17 cellular contexts compared by ENCODE assay signal in the genomic region with DNA sequence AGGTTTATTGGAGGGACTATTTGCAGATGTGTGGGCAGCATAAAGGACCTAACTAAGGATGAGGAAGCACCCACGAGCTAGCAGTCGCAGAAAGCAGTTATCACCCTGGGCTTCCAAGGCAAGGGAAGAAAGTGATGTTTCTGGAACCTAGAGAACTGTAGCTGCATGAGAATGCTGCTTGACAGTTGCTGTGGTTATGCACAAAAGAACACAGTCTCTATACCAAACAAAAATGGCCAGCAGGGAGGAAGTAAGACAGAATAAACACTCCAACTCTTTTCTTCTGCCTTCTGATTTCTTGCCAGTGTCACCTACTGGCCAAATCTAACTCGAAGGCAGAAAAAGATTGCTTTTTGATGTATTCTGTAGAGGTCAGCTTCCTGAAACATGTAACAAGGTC.
DNase-seq lines count a peak whose midpoint lies in the region; ATAC-seq and TF ChIP-seq lines count a peak whose summit lies in the region.
"Had no signal": no experiment of that assay in that cellular context is flagged by ENCODE, and none has a peak within 500 bp of the region (broad histone marks: within the 10 kb centered on the region; RNA-seq: fewer than 3 reads in every experiment).

No MANE protein-coding gene starts in this region.

- intact Hi-C loops in left ventricle myocardium superior (cut with micrococcal nuclease), result loop anchor here (5.0 kb wide), 1 partner anchor 252 kb away; no protein-coding TSS in a partner anchor
- intact Hi-C loops in cardiac septum (cut with DNase I), result loop anchor here (5.0 to 10.0 kb wide), 3 partner anchors 227 to 339 kb away; no protein-coding TSS in a partner anchor
- intact Hi-C loops in upper lobe of right lung (cut with DNase I), result no loop called here

- H3K36me3 ChIP-seq in SJSA1 (peaks cover 9% of the 10 kb centered on the region), endodermal cell (ENCODE audit: control insufficient read depth, insufficient read depth, low read length) (no peaks in the 10 kb centered on the region), upper lobe of right lung (no peaks in the 10 kb centered on the region)
- H3K36me3 ChIP-seq: vagina had no signal

- H3K9me3 Mint-ChIP-seq in endodermal cell, result no peaks in the 10 kb centered on the region
- H3K9me3 Mint-ChIP-seq: activated T-cell treated with anti-CD3 and anti-CD28 coated beads, Interleukin-2, amount 50 U/mL, for 4 hours; mesothelial cell of epicardium had no signal

- H3K4me3 ChIP-seq in SJSA1 (no peak overlapping the region), endodermal cell (ENCODE audit: low read length) (no peak overlapping the region), upper lobe of right lung (no peak overlapping the region)
- H3K4me3 ChIP-seq: vagina had no signal

- peak; percentile 24 for ATAC-seq in left ventricle myocardium superior
- peak; percentile 55 for ATAC-seq in upper lobe of right lung
- ATAC-seq: activated T-cell treated with anti-CD3 and anti-CD28 coated beads, Interleukin-2, amount 50 U/mL, for 4 hours; esophagus mucosa had no signal

- H3K4me1 ChIP-seq in SJSA1 (replicated peaks) (peaks cover 29% of the 10 kb centered on the region), endodermal cell (ENCODE audit: control insufficient read depth, insufficient read depth, low read length) (peaks cover 4% of the 10 kb centered on the region), upper lobe of right lung (peaks cover 22% of the 10 kb centered on the region)
- H3K4me1 ChIP-seq: vagina had no signal

- TF ChIP-seq CTCF in endodermal cell (conservative IDR thresholded peaks at IDR 0.05) (peak; percentile 35), upper lobe of right lung (IDR thresholded peaks at IDR 0.05) (no peak)

- WGBS in endodermal cell (ENCODE audit: insufficient coverage in 1 of 2, insufficient read length in 1 of 2), 2 experiments, result 31 to 57% methylated on average over 3 of the region's 3 CpGs

- no peak overlapping the region for H3K9ac ChIP-seq in endodermal cell (ENCODE audit: extremely low read depth, low read length, poor library complexity, severe bottlenecking)

- H3K27me3 ChIP-seq in SJSA1 (replicated peaks) (no peaks in the 10 kb centered on the region), endodermal cell (ENCODE audit: control insufficient read depth, insufficient read depth, low read length, poor library complexity, severe bottlenecking) (peaks cover 12% of the 10 kb centered on the region), upper lobe of right lung (no peaks in the 10 kb centered on the region)
- H3K27me3 ChIP-seq: vagina had no signal

- DNase-seq in left ventricle myocardium superior (no peak), cardiac septum (ENCODE audit: low spot score) (no peak), SJSA1 (ENCODE audit: low read depth in 1 of 2, low spot score in 2 of 2) (peak in 1 of 2 experiments; percentile 46), endodermal cell (no peak), upper lobe of right lung (no peak), ecto neural progenitor cell (ENCODE audit: low spot score) (no peak)
- no peak for DNase-seq in activated CD4-positive, CD25-positive, alpha-beta regulatory T cell treated with anti-CD3 and anti-CD28 coated beads, Interleukin-2, amount 50 U/mL, for 72 hours
- no peak for DNase-seq in activated CD4-positive, alpha-beta T cell treated with anti-CD3 and anti-CD28 coated beads for 4 hours
- DNase-seq: ACHN; activated CD4-positive, alpha-beta T cell treated with anti-CD3 and anti-CD28 coated beads for 48 hours; activated T-cell treated with anti-CD3 and anti-CD28 coated beads, Interleukin-2, amount 50 U/mL, for 4 hours; NCI-H1436 treated with DMSO at 0.1 percent for 48 hours; NCI-H774; SW 1271 had no signal

- H3K36me3 Mint-ChIP-seq in endodermal cell (ENCODE audit: low read depth), result peaks cover 20% of the 10 kb centered on the region

- H3K4me3 Mint-ChIP-seq in endodermal cell, result peak overlapping the region; percentile 34
- H3K4me3 Mint-ChIP-seq: activated T-cell treated with anti-CD3 and anti-CD28 coated beads, Interleukin-2, amount 50 U/mL, for 4 hours; mesothelial cell of epicardium had no signal

- H3K27ac ChIP-seq in SJSA1 (peak overlapping the region; percentile 78), endodermal cell (ENCODE audit: low read depth, low read length) (no peak overlapping the region), upper lobe of right lung (peak overlapping the region; percentile 33)
- H3K27ac ChIP-seq: vagina had no signal

- H3K27ac Mint-ChIP-seq in endodermal cell, result peak overlapping the region; percentile 20
- H3K27ac Mint-ChIP-seq: mesothelial cell of epicardium had no signal

- no peaks in the 10 kb centered on the region for H3K9me3 ChIP-seq in SJSA1 (replicated peaks)
- H3K9me3 ChIP-seq in endodermal cell (ENCODE audit: control insufficient read depth, low read length), result no peaks in the 10 kb centered on the region
- H3K9me3 ChIP-seq in upper lobe of right lung, result no peaks in the 10 kb centered on the region
- H3K9me3 ChIP-seq: vagina had no signal

- H3K4me1 Mint-ChIP-seq in endodermal cell, result peaks cover 28% of the 10 kb centered on the region

- H3K27me3 Mint-ChIP-seq in endodermal cell (ENCODE audit: insufficient read depth), result no peaks in the 10 kb centered on the region
